ENCODE assay signal across 28 cellular contexts in genomic region chr2:72847916-72848315, GRCh38.
"Had no signal": no experiment of that assay in that cellular context is flagged by ENCODE, and none has a peak within 500 bp of the region (broad histone marks: within the 10 kb centered on the region; RNA-seq: fewer than 3 reads in every experiment).

No MANE protein-coding gene starts in this region.

- H2AFZ ChIP-seq: parathyroid adenoma had no signal

- DNase-seq: naive thymus-derived CD4-positive, alpha-beta T cell; natural killer cell; nucleus accumbens; ovary; posterior cingulate gyrus; psoas muscle; right cardiac atrium; right lobe of liver; sigmoid colon; small intestine; spleen; stimulated activated CD4-positive, alpha-beta T cell treated with anti-CD3 and anti-CD28 coated beads, Interleukin-12 subunit alpha, Interleukin-12 subunit beta, amount 100 ng/mL, for 4 hours; stimulated activated CD4-positive, alpha-beta T cell treated with anti-CD3 and anti-CD28 coated beads, Interleukin-1b, Interleukin-23, amount 100 ng/mL, for 48 hours; stimulated activated CD4-positive, alpha-beta T cell treated with anti-CD3 and anti-CD28 coated beads, Interleukin-4, amount 100 ng/mL, for 1 hour; stimulated activated naive B cell treated with anti-CD40 and anti-IgM and Interleukin-4, amounts not matched to agents 10 μg/mL and 1 μg/mL and 100 μg/mL, for 72 hours; stimulated activated naive CD4-positive, alpha-beta T cell treated with Interleukin-2 at 50 U/mL for 16 hours; stomach; thyroid gland; upper lobe of left lung had no signal

- H3K4me1 ChIP-seq: parathyroid adenoma, psoas muscle, right lobe of liver, sigmoid colon, spleen, stomach, thyroid gland, tibial nerve, upper lobe of left lung, vagina had no signal

- H3K36me3 ChIP-seq: neutrophil, ovary, right lobe of liver, sigmoid colon, spleen, stomach, thoracic aorta, thyroid gland, tibial nerve, upper lobe of left lung, vagina had no signal

- H3K9me3 ChIP-seq: neutrophil, ovary, psoas muscle, right lobe of liver, sigmoid colon, spleen, stomach, thoracic aorta, thyroid gland, tibial nerve, upper lobe of left lung, vagina had no signal

- H3K79me2 ChIP-seq: parathyroid adenoma had no signal

- H3K4me1 Mint-ChIP-seq: naive thymus-derived CD4-positive, alpha-beta T cell; natural killer cell; nephron; stimulated activated effector memory CD8-positive, alpha-beta T cell treated with anti-CD3 and anti-CD28 coated beads, Interleukin-12 subunit alpha, Interleukin-12 subunit beta, amount 100 ng/mL, for 72 hours; stimulated activated naive B cell treated with anti-CD40 and anti-IgM and Interleukin-4, amounts not matched to agents 10 μg/mL and 1 μg/mL and 100 μg/mL, for 72 hours had no signal

- H3K36me3 Mint-ChIP-seq: naive thymus-derived CD4-positive, alpha-beta T cell; natural killer cell; stimulated activated effector memory CD8-positive, alpha-beta T cell treated with anti-CD3 and anti-CD28 coated beads, Interleukin-12 subunit alpha, Interleukin-12 subunit beta, amount 100 ng/mL, for 72 hours; stimulated activated naive B cell treated with anti-CD40 and anti-IgM and Interleukin-4, amounts not matched to agents 10 μg/mL and 1 μg/mL and 100 μg/mL, for 72 hours had no signal

- H3K27ac ChIP-seq: neutrophil, ovary, parathyroid adenoma, psoas muscle, right lobe of liver, sigmoid colon, spleen, stomach, thoracic aorta, thyroid gland, tibial nerve, upper lobe of left lung, vagina had no signal

- H3K27ac Mint-ChIP-seq: naive thymus-derived CD4-positive, alpha-beta T cell; natural killer cell; nephron; progenitor cell of endocrine pancreas; stimulated activated effector memory CD8-positive, alpha-beta T cell treated with anti-CD3 and anti-CD28 coated beads, Interleukin-12 subunit alpha, Interleukin-12 subunit beta, amount 100 ng/mL, for 72 hours; stimulated activated naive B cell treated with anti-CD40 and anti-IgM and Interleukin-4, amounts not matched to agents 10 μg/mL and 1 μg/mL and 100 μg/mL, for 72 hours; stimulated activated naive CD8-positive, alpha-beta T cell treated with anti-CD3 and anti-CD28 coated beads, Interleukin-15, Interleukin-2, amounts not matched to agents 100 ng/mL and 50 ng/mL, for 24 hours had no signal

- H3K9ac ChIP-seq: parathyroid adenoma had no signal

- H3K4me3 Mint-ChIP-seq: naive thymus-derived CD4-positive, alpha-beta T cell; natural killer cell; nephron; stimulated activated effector memory CD8-positive, alpha-beta T cell treated with anti-CD3 and anti-CD28 coated beads, Interleukin-12 subunit alpha, Interleukin-12 subunit beta, amount 100 ng/mL, for 72 hours; stimulated activated naive B cell treated with anti-CD40 and anti-IgM and Interleukin-4, amounts not matched to agents 10 μg/mL and 1 μg/mL and 100 μg/mL, for 72 hours; stimulated activated naive CD8-positive, alpha-beta T cell treated with anti-CD3 and anti-CD28 coated beads, Interleukin-15, Interleukin-2, amounts not matched to agents 100 ng/mL and 50 ng/mL, for 24 hours had no signal

- H3K9me3 Mint-ChIP-seq: naive thymus-derived CD4-positive, alpha-beta T cell; natural killer cell; nephron; stimulated activated effector memory CD8-positive, alpha-beta T cell treated with anti-CD3 and anti-CD28 coated beads, Interleukin-12 subunit alpha, Interleukin-12 subunit beta, amount 100 ng/mL, for 72 hours; stimulated activated naive B cell treated with anti-CD40 and anti-IgM and Interleukin-4, amounts not matched to agents 10 μg/mL and 1 μg/mL and 100 μg/mL, for 72 hours; stimulated activated naive CD8-positive, alpha-beta T cell treated with anti-CD3 and anti-CD28 coated beads, Interleukin-15, Interleukin-2, amounts not matched to agents 100 ng/mL and 50 ng/mL, for 24 hours had no signal

- H3K4me3 ChIP-seq: ovary, psoas muscle, right lobe of liver, sigmoid colon, spleen, stomach, thoracic aorta, thyroid gland, tibial nerve, upper lobe of left lung, vagina had no signal

- H3K27me3 ChIP-seq: ovary, right lobe of liver, thyroid gland, upper lobe of left lung, vagina had no signal
